ENCODE assay signal across 26 cellular contexts in the genomic region with DNA sequence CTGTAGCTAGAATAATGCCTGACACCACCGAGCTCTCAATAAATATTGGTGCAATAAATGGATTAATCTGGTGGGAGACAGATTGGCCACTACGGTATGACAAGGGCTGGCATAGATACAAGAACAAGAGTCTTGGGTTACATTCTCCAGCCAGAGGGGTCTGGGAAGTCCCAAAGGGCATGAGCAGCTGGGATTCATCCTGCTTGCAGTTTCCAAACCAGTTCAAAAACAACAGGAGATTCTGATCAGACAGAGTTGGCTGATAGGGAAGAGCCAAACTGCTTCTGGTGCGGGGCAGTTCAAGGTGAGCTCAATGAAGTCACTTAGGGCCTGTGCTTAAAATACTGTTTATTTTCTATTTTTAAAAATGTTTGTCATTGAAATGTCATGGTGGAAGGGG.
"Had no signal": no experiment of that assay in that cellular context is flagged by ENCODE, and none has a peak within 500 bp of the region (broad histone marks: within the 10 kb centered on the region; RNA-seq: fewer than 3 reads in every experiment).

No MANE protein-coding gene starts in this region.

- H3K4me1 Mint-ChIP-seq: immature natural killer cell had no signal

- H3K27me3 ChIP-seq: esophagus muscularis mucosa, heart left ventricle, pancreas, upper lobe of left lung had no signal

- H3K36me3 Mint-ChIP-seq: immature natural killer cell; natural killer cell treated with Interleukin-12 subunit alpha and Interleukin-12 subunit beta and Interleukin-15 and Interleukin-18, amount 100 ng/mL, for 72 hours had no signal

- H3K9me3 ChIP-seq: esophagus muscularis mucosa, heart left ventricle, lower lobe of right lung, pancreas, psoas muscle, upper lobe of left lung had no signal

- H3K27ac ChIP-seq: foreskin keratinocyte, lower lobe of right lung, pancreas, psoas muscle, upper lobe of left lung, VCaP had no signal

- H3K27ac Mint-ChIP-seq: activated naive CD4-positive, alpha-beta T cell treated with anti-CD3 and anti-CD28 coated beads for 36 hours; activated T-helper 1 cell treated with anti-CD3 and anti-CD28 coated beads, Interleukin-12 subunit alpha, Interleukin-12 subunit beta, Interleukin-2, Interleukin-4 antibody, amounts not matched to agents 30 ng/mL and 10 ng/mL and 1 ng/mL, durations not matched to agents 14 hours and 24 hours and 36 hours; immature natural killer cell; natural killer cell treated with Interleukin-12 subunit alpha and Interleukin-12 subunit beta and Interleukin-15 and Interleukin-18, amount 100 ng/mL, for 72 hours had no signal

- DNase-seq: activated CD4-positive, alpha-beta T cell treated with anti-CD3 and anti-CD28 coated beads for 4 hours; activated CD4-positive, alpha-beta T cell treated with anti-CD3 and anti-CD28 coated beads, Interleukin-2, amount 50 U/mL, for 4 hours; activated CD8-positive, alpha-beta memory T cell treated with anti-CD3 and anti-CD28 coated beads, Interleukin-2, amount 50 U/mL, for 4 hours; activated effector memory CD4-positive, alpha-beta T cell treated with anti-CD3 and anti-CD28 coated beads, Interleukin-2, amount 50 U/mL, for 16 hours; activated naive CD4-positive, alpha-beta T cell treated with anti-CD3 and anti-CD28 coated beads for 36 hours; activated T-cell treated with anti-CD3 and anti-CD28 coated beads, Interleukin-2, amount 50 U/mL, for 1 hour; dermis blood vessel endothelial cell; effector CD4-positive, alpha-beta T cell; foreskin keratinocyte; heart left ventricle; hypothalamus; immature natural killer cell; lower lobe of right lung; mesenchymal stem cell; pancreas; psoas muscle; right cardiac atrium; stimulated activated CD4-positive, alpha-beta T cell treated with anti-CD3 and anti-CD28 coated beads, Interleukin-12 subunit alpha, Interleukin-12 subunit beta, amount 100 ng/mL, for 4 hours; stimulated activated CD4-positive, alpha-beta T cell treated with anti-CD3 and anti-CD28 coated beads, Interleukin-4, amount 100 ng/mL, for 1 hour; stimulated activated naive CD8-positive, alpha-beta T cell treated with anti-CD3 and anti-CD28 coated beads, Interleukin-15, Interleukin-2, amounts not matched to agents 100 U/mL and 50 U/mL, for 24 hours; upper lobe of left lung had no signal

- H3K9me3 Mint-ChIP-seq: activated naive CD4-positive, alpha-beta T cell treated with anti-CD3 and anti-CD28 coated beads for 36 hours; activated T-helper 1 cell treated with anti-CD3 and anti-CD28 coated beads, Interleukin-12 subunit alpha, Interleukin-12 subunit beta, Interleukin-2, Interleukin-4 antibody, amounts not matched to agents 30 ng/mL and 10 ng/mL and 1 ng/mL, durations not matched to agents 14 hours and 24 hours and 36 hours; immature natural killer cell; natural killer cell treated with Interleukin-12 subunit alpha and Interleukin-12 subunit beta and Interleukin-15 and Interleukin-18, amount 100 ng/mL, for 72 hours had no signal

- H3K4me3 ChIP-seq: esophagus muscularis mucosa, heart left ventricle, lower lobe of right lung, pancreas, psoas muscle, upper lobe of left lung had no signal

- H3K4me3 Mint-ChIP-seq: activated naive CD4-positive, alpha-beta T cell treated with anti-CD3 and anti-CD28 coated beads for 36 hours; activated T-helper 1 cell treated with anti-CD3 and anti-CD28 coated beads, Interleukin-12 subunit alpha, Interleukin-12 subunit beta, Interleukin-2, Interleukin-4 antibody, amounts not matched to agents 30 ng/mL and 10 ng/mL and 1 ng/mL, durations not matched to agents 14 hours and 24 hours and 36 hours; immature natural killer cell; natural killer cell treated with Interleukin-12 subunit alpha and Interleukin-12 subunit beta and Interleukin-15 and Interleukin-18, amount 100 ng/mL, for 72 hours had no signal

- ATAC-seq: foreskin keratinocyte; left lobe of liver; lower lobe of right lung; natural killer cell treated with Interleukin-12 subunit alpha and Interleukin-12 subunit beta and Interleukin-15 and Interleukin-18, amount 100 ng/mL, for 72 hours; pancreas; psoas muscle; right cardiac atrium; stimulated activated naive CD8-positive, alpha-beta T cell treated with anti-CD3 and anti-CD28 coated beads, Interleukin-15, Interleukin-2, amounts not matched to agents 100 U/mL and 50 U/mL, for 24 hours had no signal

- H3K4me1 ChIP-seq: foreskin keratinocyte, pancreas had no signal

- H3K36me3 ChIP-seq: heart left ventricle, lower lobe of right lung, pancreas had no signal
